ENCODE assay signal across 34 cellular contexts in the genomic region with DNA sequence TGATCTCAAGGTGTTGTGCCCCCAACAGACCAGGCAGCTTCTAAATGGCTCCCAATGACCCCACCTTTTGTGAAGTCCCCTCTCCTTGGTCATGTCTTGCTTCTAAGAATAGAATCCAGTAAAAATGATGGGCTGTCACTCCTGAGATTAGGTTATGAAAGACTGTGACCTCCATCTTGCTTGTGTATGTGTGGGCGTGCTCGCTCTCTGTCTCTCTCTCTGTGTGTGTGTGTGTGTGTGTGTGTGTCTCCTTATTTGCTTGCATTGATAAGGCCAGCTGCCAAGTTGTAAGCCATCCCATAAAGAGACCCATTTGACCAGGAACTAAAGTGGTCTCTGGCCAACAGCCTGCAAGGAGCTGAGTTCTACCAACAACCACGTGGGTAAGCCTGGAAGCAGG.
"Had no signal": no experiment of that assay in that cellular context is flagged by ENCODE, and none has a peak within 500 bp of the region (broad histone marks: within the 10 kb centered on the region; RNA-seq: fewer than 3 reads in every experiment).

No MANE protein-coding gene starts in this region.

- H3K27me3 ChIP-seq: MG63 had no signal

- H3K4me3 ChIP-seq: MG63 had no signal

- H3K27ac ChIP-seq: KMS-11 had no signal

- DNase-seq: Karpas-422, Kasumi-1, MG63, MM.1S, MV-4-11, NCI-H1048, NCI-H1092, NCI-H1092 treated with DMSO at 0.1 percent for 48 hours, NCI-H1105, NCI-H1105 treated with DMSO at 0.1 percent for 48 hours, NCI-H1417, NCI-H1417 treated with DMSO at 0.1 percent for 48 hours, NCI-H1436, NCI-H1436 treated with DMSO at 0.1 percent for 48 hours, NCI-H146, NCI-H1694, NCI-H1694 treated with DMSO at 0.1 percent for 48 hours, NCI-H187, NCI-H187 treated with DMSO at 0.1 percent for 48 hours, NCI-H1930, NCI-H2029, NCI-H2029 treated with DMSO at 0.1 percent for 48 hours, NCI-H2081, NCI-H2081 treated with DMSO at 0.1 percent for 48 hours, NCI-H2107, NCI-H2171, NCI-H2171 treated with DMSO at 0.1 percent for 48 hours, NCI-H2227 treated with DMSO at 0.1 percent for 48 hours, NCI-H226, NCI-H345, NCI-H446, NCI-H446 treated with DMSO at 0.1 percent for 48 hours, NCI-H510A had no signal

- H3K4me2 ChIP-seq: KMS-11 had no signal

- H3K9me3 ChIP-seq: MG63 had no signal

- H3K9ac ChIP-seq: KMS-11 had no signal

- H3K36me3 ChIP-seq: MG63 had no signal
